In genomic region chr11:114345575-114346222, GRCh38 we compare ENCODE assay signal across 1 cellular context.
TF ChIP-seq lines count a peak whose summit lies in the region.

No MANE protein-coding gene starts in this region.

TF ChIP-seq in A549, 52 proteins besides CTCF, POLR2A, EP300 and RAD21 (continued from another document):
- TF ChIP-seq, protein P1, sequence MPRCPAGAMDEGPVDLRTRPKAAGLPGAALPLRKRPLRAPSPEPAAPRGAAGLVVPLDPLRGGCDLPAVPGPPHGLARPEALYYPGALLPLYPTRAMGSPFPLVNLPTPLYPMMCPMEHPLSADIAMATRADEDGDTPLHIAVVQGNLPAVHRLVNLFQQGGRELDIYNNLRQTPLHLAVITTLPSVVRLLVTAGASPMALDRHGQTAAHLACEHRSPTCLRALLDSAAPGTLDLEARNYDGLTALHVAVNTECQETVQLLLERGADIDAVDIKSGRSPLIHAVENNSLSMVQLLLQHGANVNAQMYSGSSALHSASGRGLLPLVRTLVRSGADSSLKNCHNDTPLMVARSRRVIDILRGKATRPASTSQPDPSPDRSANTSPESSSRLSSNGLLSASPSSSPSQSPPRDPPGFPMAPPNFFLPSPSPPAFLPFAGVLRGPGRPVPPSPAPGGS (IDR thresholded peaks at IDR 0.05), result no peak
